In genomic region chr14:99727096-99727870, GRCh38 we compare ENCODE assay signal across 21 cellular contexts. TPM values are rescaled to one million over a fixed set of nuclear protein-coding genes. Genes with fewer than 3 reads are reported as not detected.
DNase-seq lines count a peak whose midpoint lies in the region; ATAC-seq, FAIRE-seq and TF ChIP-seq lines count a peak whose summit lies in the region.
"Had no signal": no experiment of that assay in that cellular context is flagged by ENCODE, and none has a peak within 500 bp of the region (broad histone marks: within the 10 kb centered on the region; RNA-seq: fewer than 3 reads in every experiment).

No MANE protein-coding gene starts in this region.

- no peak for FAIRE-seq in H1 (lab: Jason Lieb, UNC)
- FAIRE-seq: GM18507, HTR-8/SVneo had no signal

- no peak overlapping the region for H4K91ac ChIP-seq in H1 (replicated peaks; ENCODE audit: insufficient read length, low read length)

- no peak overlapping the region for H2BK120ac ChIP-seq in H1 (replicated peaks; ENCODE audit: low read depth, low read length)

- H3K4me1 ChIP-seq in H1 (replicated peaks in 1 of 4; ENCODE audit: control insufficient read depth in 3 of 4, insufficient read depth in 4 of 4, low read length in 3 of 4) (peaks cover 0 to 12% (median 7%) of the 10 kb centered on the region in 4 experiments; a peak in 5 of 7 replicates), Karpas-422 (ENCODE audit: low read length) (no peaks in the 10 kb centered on the region)

- H3K9me3 ChIP-seq in H1 (ENCODE audit: insufficient read depth in 2 of 2, low read depth in 1 of 2, low read length in 1 of 2) (no peaks in the 10 kb centered on the region), Karpas-422 (ENCODE audit: low read length) (no peaks in the 10 kb centered on the region)

- H2BK5ac ChIP-seq in H1 (ENCODE audit: low read depth, low read length) = no peak overlapping the region

- H4K20me1 ChIP-seq in H1 (replicated peaks in 1 of 2; ENCODE audit: control insufficient read depth in 1 of 2, insufficient read depth in 2 of 2, low read length in 2 of 2) (peaks cover 0 to 1% of the 10 kb centered on the region in 2 experiments), Karpas-422 (ENCODE audit: insufficient read depth, low read depth, low read length) (no peaks in the 10 kb centered on the region)

- WGBS in H1 (ENCODE audit: extremely low coverage in 1 of 2, insufficient coverage in 1 of 2, insufficient read length in 1 of 2, insufficient replicate concordance in 2 of 2, low coverage in 1 of 2, low lambda C conversion rate in 2 of 2, missing lambda C conversion rate in 1 of 2), 2 experiments = 89% methylated on average over 25 of the region's 25 CpGs; no CpG with 5 or more reads in 1 of the 2 experiments

- no peaks in the 10 kb centered on the region for H3K79me1 ChIP-seq in H1 (ENCODE audit: low read depth, low read length)

- H3K27ac ChIP-seq in H1 (ENCODE audit: low read depth, low read length) = no peak overlapping the region
- no peak overlapping the region for H3K27ac ChIP-seq in Karpas-422 (ENCODE audit: low read length)
- H3K27ac ChIP-seq: brain microvascular endothelial cell had no signal

- no peak overlapping the region for H3K23ac ChIP-seq in H1 (ENCODE audit: insufficient read length)

- TF ChIP-seq EP300 in H1 (IDR thresholded peaks at IDR 0.05; ENCODE audit: borderline replicate concordance in 1 of 2, low read depth in 2 of 2, low read length in 2 of 2) = no peak

- no peaks in the 10 kb centered on the region for H3K9me2 ChIP-seq in Karpas-422 (replicated peaks; ENCODE audit: insufficient read depth, low read length)

- CTCF ChIA-PET in H1 (lab: Charles Lee; ENCODE audit: partially characterized antibody) = interaction anchor here (0.7 to 18.9 kb wide), 8 partner anchors 9 to 173 kb away, joined by 3 to 237 read pairs (median 4); no protein-coding TSS in a partner anchor

- H2BK15ac ChIP-seq in H1 (ENCODE audit: low read length) = no peak overlapping the region

- peak; percentile 20 for DNase-seq in 8988T
- peak; percentile 1 for DNase-seq in Daoy (ENCODE audit: low read depth)
- DNase-seq in H1 (ENCODE audit: low read depth in 1 of 2, low spot score in 2 of 2) = peak in 1 of 2 experiments; percentile 38
- DNase-seq in sciatic nerve (ENCODE audit: low spot score) = peak; percentile 51
- DNase-seq in Karpas-422 = no peak
- DNase-seq in T1000 (lab: John Stamatoyannopoulos, UW) = no peak
- DNase-seq: brain microvascular endothelial cell; CD4-positive, alpha-beta memory T cell; cortex of kidney; DMS 273 treated with DMSO at 0.1 percent for 48 hours; NCI-H1694 treated with DMSO at 0.1 percent for 48 hours; NCI-H526 treated with DMSO at 0.1 percent for 48 hours; occipital lobe; RPMI8226 had no signal

- no peak for TF ChIP-seq POLR2A in H1 (IDR thresholded peaks at IDR 0.05; ENCODE audit: control extremely low read depth in 1 of 2, low read depth in 2 of 2, low read length in 2 of 2)

- H3K36me3 ChIP-seq in H1 (ENCODE audit: control insufficient read depth in 2 of 4, insufficient read depth in 4 of 4, low read length in 3 of 4) = no peaks in the 10 kb centered on the region; a peak in 1 of 8 replicates
- H3K36me3 ChIP-seq in Karpas-422 (ENCODE audit: insufficient read depth, low read length) = no peaks in the 10 kb centered on the region
- H3K36me3 ChIP-seq: brain microvascular endothelial cell had no signal

- no peak for TF ChIP-seq RAD21 in H1 (IDR thresholded peaks at IDR 0.05 in 1 of 2, conservative IDR thresholded peaks at IDR 0.05 in 1 of 2; ENCODE audit: low read depth in 2 of 2, low read length in 2 of 2)

- H3K4ac ChIP-seq in H1 (replicated peaks; ENCODE audit: insufficient read length, low read depth, low read length) = no peak overlapping the region

- H2BK20ac ChIP-seq in H1 (ENCODE audit: low read length) = no peak overlapping the region

- 0 out of 2 replicates have a peak overlapping the region, but pooled peaks have one; percentile 45 for H2AK5ac ChIP-seq in H1 (ENCODE audit: low read depth, low read length)

- H3K4me2 ChIP-seq in H1 (ENCODE audit: insufficient read depth in 1 of 2, low read depth in 2 of 2, low read length in 2 of 2) (no peak overlapping the region), Karpas-422 (ENCODE audit: low read depth, low read length, poor library complexity, severe bottlenecking) (no peak overlapping the region)

- H3K27me3 ChIP-seq in H1 (replicated peaks in 1 of 4; ENCODE audit: control insufficient read depth in 3 of 4, extremely low read depth in 1 of 4, insufficient read depth in 3 of 4, low read length in 3 of 4) = 0 out of 7 replicates have a peak, but pooled peaks cover 0 to 3% (median 0%) of the 10 kb centered on the region in 4 experiments
- no peaks in the 10 kb centered on the region for H3K27me3 ChIP-seq in Karpas-422 (ENCODE audit: low read length)
- H3K27me3 ChIP-seq: brain microvascular endothelial cell had no signal

- POLR2A ChIA-PET in H1 (lab: Charles Lee; ENCODE audit: partially characterized antibody) = no interaction called here

- H3K23me2 ChIP-seq in H1 (ENCODE audit: low read depth, low read length) = no peaks in the 10 kb centered on the region; the same call in 1 of the 2 replicates

- H2AFZ ChIP-seq in H1 (ENCODE audit: low read length) (no peak overlapping the region), Karpas-422 (ENCODE audit: low read length) (no peak overlapping the region)

- H3K79me2 ChIP-seq in H1 (ENCODE audit: control insufficient read depth in 1 of 2, insufficient read depth in 2 of 2, low read length in 2 of 2) (no peaks in the 10 kb centered on the region), Karpas-422 (ENCODE audit: low read length) (no peaks in the 10 kb centered on the region)

- no peak overlapping the region for H4K5ac ChIP-seq in H1 (ENCODE audit: insufficient read length, low read depth, low read length)

- H3K14ac ChIP-seq in H1 (ENCODE audit: insufficient read length) = no peak overlapping the region

- H4K8ac ChIP-seq in H1 (ENCODE audit: extremely low read depth, insufficient read depth, low read length) = peak overlapping the region; percentile 88

- H3K9ac ChIP-seq in H1 (replicated peaks in 1 of 4; ENCODE audit: extremely low read depth in 1 of 4, low read depth in 3 of 4, low read length in 3 of 4) (no peak overlapping the region), Karpas-422 (ENCODE audit: low read length) (no peak overlapping the region)

- H3K4me3 ChIP-seq in H1 (ENCODE audit: extremely low read depth in 1 of 4, insufficient read depth in 2 of 4, low read depth in 3 of 4, low read length in 4 of 4) (no peak overlapping the region), Karpas-422 (ENCODE audit: low read length) (no peak overlapping the region)

- no peak overlapping the region for H2BK12ac ChIP-seq in H1 (ENCODE audit: low read depth, low read length)

- ATAC-seq in sciatic nerve (no peak), GM18870 (IDR thresholded peaks at IDR 0.05; ENCODE audit: unreplicated experiment) (no peak)
- ATAC-seq: activated T-helper 17 cell treated with anti-CD3 and anti-CD28 coated beads, Interleukin-2, amount 50 U/mL, for 72 hours; SK-N-SH treated with all-trans-retinoic acid at 6 μM for 48 hours had no signal

- H3K18ac ChIP-seq in H1 (ENCODE audit: extremely low read depth, low read length) = no peak overlapping the region

- H3K56ac ChIP-seq in H1 (replicated peaks; ENCODE audit: insufficient read length, low read depth, low read length) = no peak overlapping the region

- intact Hi-C loops in sciatic nerve (cut with DNase I) = no loop called here

- no peak for TF ChIP-seq CTCF in H1 (IDR thresholded peaks at IDR 0.05; ENCODE audit: control extremely low read depth in 1 of 3, insufficient read depth in 1 of 3, low read depth in 1 of 3, low read length in 3 of 3)

TF ChIP-seq in H1, 55 proteins besides CTCF, POLR2A, EP300 and RAD21 (continues in another document):
- no peak for TF ChIP-seq SAP30 (IDR thresholded peaks at IDR 0.05; ENCODE audit: insufficient read depth, insufficient replicate concordance, low read length)
- no peak for TF ChIP-seq KDM4A (IDR thresholded peaks at IDR 0.05; ENCODE audit: low read depth, low read length, severe bottlenecking)
- TF ChIP-seq ATF2 (IDR thresholded peaks at IDR 0.05; ENCODE audit: low read length) = no peak
- TF ChIP-seq GTF2F1 (IDR thresholded peaks at IDR 0.05; ENCODE audit: borderline replicate concordance, low read depth, low read length) = no peak
- TF ChIP-seq YY1 (IDR thresholded peaks at IDR 0.05; ENCODE audit: low read depth, low read length) = no peak
- TF ChIP-seq EGR1 (IDR thresholded peaks at IDR 0.05; ENCODE audit: borderline replicate concordance, low read depth, low read length) = no peak
- TF ChIP-seq HDAC2 (IDR thresholded peaks at IDR 0.05; ENCODE audit: borderline replicate concordance in 1 of 2, low read depth in 2 of 2, low read length in 2 of 2) = no peak
- no peak for TF ChIP-seq BRCA1 (IDR thresholded peaks at IDR 0.05; ENCODE audit: low read depth, low read length)
- no peak for TF ChIP-seq FOSL1 (IDR thresholded peaks at IDR 0.05; ENCODE audit: insufficient read depth, low read depth, low read length)
- TF ChIP-seq TAF7 (optimal IDR thresholded peaks at IDR 0.05; ENCODE audit: borderline replicate concordance, low read depth, low read length) = no peak
- no peak for TF ChIP-seq BACH1 (IDR thresholded peaks at IDR 0.05; ENCODE audit: low read length)

RNA-seq across cellular contexts. Expression of gene CYP46A1, which starts 43.2 kb away (rescaled TPM):
- total RNA-seq in Daoy (2014; rRNA removed; shearing (Covaris generic)) = 0.06 and 0.15 TPM in 2 replicates
- total RNA-seq in H1 (2021; fragmentation: NEBNext Ultra II Directional; extraction: Animal tissue kit (Norgen Biotek cat#: 25700)) = 0.71 and 1.3 TPM in 2 replicates
- 0.41 and 0.89 TPM in 2 replicates for polyA plus RNA-seq in H1 (2011; rRNA removed)
- 0.88 TPM for polyA plus RNA-seq in H1 (2011; cell fraction: cytosol; rRNA removed)
- 4.4 TPM for polyA plus RNA-seq in H1 (2011; cell fraction: nucleus; rRNA removed)
- 0.60 to 1.6 TPM (median 0.87 TPM) in 4 replicates for polyA plus RNA-seq in H1 (2012, experiment 1 of 2)
- 0.45 TPM for polyA plus RNA-seq in H1 (2012, experiment 2 of 2)
- 0.63 TPM for polyA plus RNA-seq in H1 (2013, experiment 1 of 2)
- 0.57 TPM for polyA plus RNA-seq in H1 (2013, experiment 2 of 2)
- 0.63 and 0.91 TPM in 2 replicates for polyA minus RNA-seq in H1 (2011; rRNA and poly(A)+ RNA removed)
- polyA minus RNA-seq in H1 (2011; cell fraction: cytosol; rRNA and poly(A)+ RNA removed) = not detected
- polyA minus RNA-seq in H1 (2011; cell fraction: nucleus; rRNA and poly(A)+ RNA removed) = 1.9 TPM
- 2.5 TPM for total RNA-seq in sciatic nerve
- 0.52 and 1.3 TPM in 2 replicates for total RNA-seq in Karpas-422 (2014; rRNA removed; shearing (Covaris generic); ENCODE audit: low replicate concordance)
- total RNA-seq: activated B cell treated with CpG ODN at 0.5 μM for 24 hours, kidney epithelial cell had no signal
- polyA plus RNA-seq: CD4-positive, alpha-beta memory T cell had no signal

Comparison
In these comparisons a context has a peak if more than half of its experiments do, and no peak if none do; other contexts are left out.
1. DNase-seq: peak in 8988T (single experiment), Daoy (single experiment) and sciatic nerve (single experiment); none in Karpas-422 (single experiment) and T1000 (single experiment).